Comparison of ENCODE assay signal across 11 cellular contexts in the genomic region with DNA sequence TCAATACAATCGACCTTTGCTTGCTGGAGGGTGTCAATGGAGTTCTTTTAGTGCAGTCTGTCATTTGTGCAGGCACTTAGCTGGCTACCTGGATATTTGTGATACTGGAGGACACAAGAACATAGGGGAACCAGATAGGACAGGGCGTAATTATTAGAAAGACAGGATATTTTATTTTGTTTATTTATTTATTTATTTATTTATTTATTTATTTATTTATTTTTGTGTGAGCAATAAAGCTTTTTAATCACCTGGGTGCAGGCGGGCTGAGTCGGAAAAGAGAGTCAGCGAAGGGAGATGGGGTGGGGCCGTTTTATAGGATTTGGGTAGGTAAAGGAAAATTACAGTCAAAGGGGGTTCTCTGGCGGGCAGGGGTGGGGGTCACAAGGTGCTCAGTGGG. TPM values are rescaled to one million over a fixed set of nuclear protein-coding genes. Genes with fewer than 3 reads are reported as not detected.
DNase-seq lines count a peak whose midpoint lies in the region; ATAC-seq and TF ChIP-seq lines count a peak whose summit lies in the region.
"Not testable (repeated sequence)": the region's sequence is repeated elsewhere in the genome, so short reads cannot be mapped to it uniquely, and the experiment has no call there.
"Had no signal": no experiment of that assay in that cellular context is flagged by ENCODE, and none has a peak within 500 bp of the region (broad histone marks: within the 10 kb centered on the region; RNA-seq: fewer than 3 reads in every experiment).

No MANE protein-coding gene starts in this region.

- not testable (repeated sequence) for H4K5ac ChIP-seq in IMR-90 (ENCODE audit: low read depth, low read length)

- H3K27me3 Mint-ChIP-seq in activated T-helper 1 cell treated with anti-CD3 and anti-CD28 coated beads, Interleukin-12 subunit alpha, Interleukin-12 subunit beta, Interleukin-2, Interleukin-4 antibody, amounts not matched to agents 30 ng/mL and 10 ng/mL and 1 ng/mL, durations not matched to agents 14 hours and 24 hours and 36 hours (ENCODE audit: insufficient read depth); brain; neural crest cell (ENCODE audit: low read depth): not testable (repeated sequence)

- H2AFZ ChIP-seq in IMR-90 (replicated peaks; ENCODE audit: low read length, poor library complexity), result not testable (repeated sequence)

- dilution Hi-C loops in IMR-90 (cut with HindIII; ENCODE audit: low sequenced_read_pairs, unreplicated experiment), result not testable (repeated sequence)

- peaks cover 24% of the 10 kb centered on the region for H4K20me1 ChIP-seq in DOHH2 (ENCODE audit: control insufficient read depth, insufficient read depth, low read depth, low read length)
- H4K20me1 ChIP-seq in IMR-90 (ENCODE audit: insufficient read depth, low read length), result peaks cover 20% of the 10 kb centered on the region

- H3K4me3 ChIP-seq in DOHH2 (ENCODE audit: low read length) (peak overlapping the region; percentile 97), iPS-18a (ENCODE audit: low read length) (peak overlapping the region; percentile 89)
- H3K4me3 ChIP-seq in IMR-90 (ENCODE audit: insufficient read depth, low read depth, low read length); RWPE2 (ENCODE audit: severe bottlenecking): not testable (repeated sequence)

- H4K91ac ChIP-seq in IMR-90 (ENCODE audit: insufficient read depth, low read depth, low read length), result not testable (repeated sequence)

- DNase-seq in IMR-90; RWPE2 (ENCODE audit: low spot score); activated T-helper 1 cell treated with anti-CD3 and anti-CD28 coated beads, Interleukin-12 subunit alpha, Interleukin-12 subunit beta, Interleukin-2, Interleukin-4 antibody, amounts not matched to agents 30 ng/mL and 10 ng/mL and 1 ng/mL, durations not matched to agents 14 hours and 24 hours and 36 hours (ENCODE audit: low spot score); neural crest cell (ENCODE audit: low read depth, low spot score): not testable (repeated sequence)

- H3K18ac ChIP-seq in IMR-90 (ENCODE audit: low read depth, low read length), result peak overlapping the region; percentile 8; the same call in 1 of the 2 replicates

- peak overlapping the region; percentile 41; the same call in 1 of the 2 replicates for H3K23ac ChIP-seq in IMR-90 (ENCODE audit: low read depth, low read length)

- peaks cover 40% of the 10 kb centered on the region for H3K36me3 Mint-ChIP-seq in activated T-helper 1 cell treated with anti-CD3 and anti-CD28 coated beads, Interleukin-12 subunit alpha, Interleukin-12 subunit beta, Interleukin-2, Interleukin-4 antibody, amounts not matched to agents 30 ng/mL and 10 ng/mL and 1 ng/mL, durations not matched to agents 14 hours and 24 hours and 36 hours (ENCODE audit: low read depth)
- H3K36me3 Mint-ChIP-seq in brain, result not testable (repeated sequence)
- H3K36me3 Mint-ChIP-seq in neural crest cell (ENCODE audit: low read depth), result peaks cover 13% of the 10 kb centered on the region

- H2BK20ac ChIP-seq in IMR-90 (ENCODE audit: low read depth, low read length), result not testable (repeated sequence)

- H3K14ac ChIP-seq in IMR-90 (replicated peaks; ENCODE audit: low read depth, low read length), result not testable (repeated sequence)

- H3K4me2 ChIP-seq in DOHH2 (ENCODE audit: low read length), result peak overlapping the region; percentile 93
- not testable (repeated sequence) for H3K4me2 ChIP-seq in IMR-90 (ENCODE audit: low read depth, low read length)

- peak overlapping the region; percentile 6 for H3K4me3 Mint-ChIP-seq in activated T-helper 1 cell treated with anti-CD3 and anti-CD28 coated beads, Interleukin-12 subunit alpha, Interleukin-12 subunit beta, Interleukin-2, Interleukin-4 antibody, amounts not matched to agents 30 ng/mL and 10 ng/mL and 1 ng/mL, durations not matched to agents 14 hours and 24 hours and 36 hours
- H3K4me3 Mint-ChIP-seq in brain, result peak overlapping the region in 4 of 5 experiments; percentile 83 to 88 (median 86)
- peak overlapping the region; percentile 70 for H3K4me3 Mint-ChIP-seq in neural crest cell

- H3K79me1 ChIP-seq in IMR-90 (ENCODE audit: low read depth in 1 of 2, low read length in 2 of 2), result peaks cover 26 to 51% of the 10 kb centered on the region in 2 experiments

- not testable (repeated sequence) for H4K8ac ChIP-seq in IMR-90 (ENCODE audit: low read depth in 2 of 2, low read length in 2 of 2)

- not testable (repeated sequence) for TF ChIP-seq RAD21 in IMR-90 (IDR thresholded peaks at IDR 0.05; ENCODE audit: low read length)

- H2BK5ac ChIP-seq in IMR-90 (ENCODE audit: low read depth, low read length, poor library complexity, severe bottlenecking), result not testable (repeated sequence)

- not testable (repeated sequence) for H3F3A ChIP-seq in DOHH2 (ENCODE audit: control insufficient read depth, insufficient read depth)

- H3K4me1 ChIP-seq in DOHH2 (ENCODE audit: control insufficient read depth, low read length), result peaks cover 39% of the 10 kb centered on the region
- not testable (repeated sequence) for H3K4me1 ChIP-seq in IMR-90 (ENCODE audit: control insufficient read depth, insufficient read depth, low read length)
- peaks cover 20% of the 10 kb centered on the region for H3K4me1 ChIP-seq in RWPE2 (ENCODE audit: insufficient read depth, poor library complexity, severe bottlenecking)
- H3K4me1 ChIP-seq in iPS-18a (ENCODE audit: control insufficient read depth, low read depth, low read length), result peaks cover 12% of the 10 kb centered on the region

- not testable (repeated sequence) for H3K27ac Mint-ChIP-seq in activated T-helper 1 cell treated with anti-CD3 and anti-CD28 coated beads, Interleukin-12 subunit alpha, Interleukin-12 subunit beta, Interleukin-2, Interleukin-4 antibody, amounts not matched to agents 30 ng/mL and 10 ng/mL and 1 ng/mL, durations not matched to agents 14 hours and 24 hours and 36 hours; brain; neural crest cell (ENCODE audit: unreplicated experiment)

- TF ChIP-seq POLR2A in IMR-90 (IDR thresholded peaks at IDR 0.05; ENCODE audit: low read depth, low read length), result not testable (repeated sequence)

- H3K56ac ChIP-seq in IMR-90 (ENCODE audit: extremely low read depth, insufficient read depth, low read length), result not testable (repeated sequence)

- H3K9me2 ChIP-seq in DOHH2 (replicated peaks; ENCODE audit: control insufficient read depth, low read length), result not testable (repeated sequence)

- CTCF ChIA-PET in IMR-90 (lab: Yijun Ruan, JAX), result interaction anchor here (1.1 kb wide), 1 partner anchor 70 kb away, joined by 3 read pairs; no protein-coding TSS in a partner anchor

- H3K36me3 ChIP-seq in DOHH2 (ENCODE audit: control insufficient read depth, low read length) (peaks cover 69% of the 10 kb centered on the region), RWPE2 (ENCODE audit: low read depth) (peaks cover 53% of the 10 kb centered on the region), iPS-18a (ENCODE audit: control insufficient read depth, low read depth, low read length) (peaks cover 22% of the 10 kb centered on the region)
- not testable (repeated sequence) for H3K36me3 ChIP-seq in IMR-90 (ENCODE audit: control insufficient read depth, insufficient read depth, low read length)

- not testable (repeated sequence) for H3K27me3 ChIP-seq in DOHH2 (ENCODE audit: control insufficient read depth, low read length); IMR-90 (ENCODE audit: control insufficient read depth, insufficient read depth, low read length); RWPE2 (ENCODE audit: insufficient read depth, poor library complexity, severe bottlenecking); iPS-18a (ENCODE audit: control insufficient read depth, insufficient read depth, low read length)

- intact Hi-C loops in IMR-90 (cut with micrococcal nuclease), result loop anchor here (5.0 to 10.0 kb wide), 4 partner anchors 192 to 588 kb away; a partner anchor contains a TSS
- intact Hi-C loops in activated T-helper 1 cell treated with anti-CD3 and anti-CD28 coated beads, Interleukin-12 subunit alpha, Interleukin-12 subunit beta, Interleukin-2, Interleukin-4 antibody, amounts not matched to agents 30 ng/mL and 10 ng/mL and 1 ng/mL, durations not matched to agents 14 hours and 24 hours and 36 hours (cut with micrococcal nuclease), result loop anchor here (5.0 to 10.0 kb wide), 5 partner anchors 382 to 1424 kb away; a partner anchor contains a TSS

- H2AK5ac ChIP-seq in IMR-90 (ENCODE audit: low read depth, low read length), result 0 out of 2 replicates have a peak overlapping the region, but pooled peaks have one; percentile 2

- H2BK15ac ChIP-seq in IMR-90 (ENCODE audit: low read depth, low read length), result 0 out of 3 replicates have a peak overlapping the region, but pooled peaks have one; percentile 62

- not testable (repeated sequence) for BruUV-seq in IMR-90 (replicated peaks; lab: Mats Ljungman, UMichigan)

- H3K9me1 ChIP-seq in IMR-90 (ENCODE audit: insufficient read depth, low read length), result not testable (repeated sequence)

- H2AK9ac ChIP-seq in IMR-90 (replicated peaks; ENCODE audit: low read depth, low read length, poor library complexity), result not testable (repeated sequence)

- in situ Hi-C loops in IMR-90 (cut with MboI; ENCODE audit: low sequenced_read_pairs), result loop anchor here (10.0 kb wide), 1 partner anchor 194 kb away; a partner anchor contains a TSS

- not testable (repeated sequence) for ATAC-seq in IMR-90 (ENCODE audit: low read depth); RWPE2 (ENCODE audit: low read depth)

- H3K9ac ChIP-seq in IMR-90 (ENCODE audit: low read depth, low read length); iPS-18a (ENCODE audit: low read length): not testable (repeated sequence)

- H3K9me3 ChIP-seq in DOHH2 (ENCODE audit: control insufficient read depth, insufficient read depth, low read length); IMR-90 (ENCODE audit: control insufficient read depth, insufficient read depth, low read length); RWPE2 (ENCODE audit: severe bottlenecking); iPS-18a (ENCODE audit: control insufficient read depth, low read depth, low read length): not testable (repeated sequence)

- not testable (repeated sequence) for H3K9me3 Mint-ChIP-seq in activated T-helper 1 cell treated with anti-CD3 and anti-CD28 coated beads, Interleukin-12 subunit alpha, Interleukin-12 subunit beta, Interleukin-2, Interleukin-4 antibody, amounts not matched to agents 30 ng/mL and 10 ng/mL and 1 ng/mL, durations not matched to agents 14 hours and 24 hours and 36 hours; brain; neural crest cell

- WGBS in IMR-90 (ENCODE audit: extremely low coverage in 2 of 2, insufficient read length in 1 of 2), 2 experiments, result no CpG with 5 or more reads among the region's 7 CpGs

- H2BK120ac ChIP-seq in IMR-90 (ENCODE audit: low read depth, low read length), result not testable (repeated sequence)

- H3K4ac ChIP-seq in IMR-90 (ENCODE audit: low read depth, low read length), result not testable (repeated sequence)

- POLR2A ChIA-PET in IMR-90 (lab: Charles Lee; ENCODE audit: unreplicated experiment), result not testable (repeated sequence)

- H3K4me1 Mint-ChIP-seq in activated T-helper 1 cell treated with anti-CD3 and anti-CD28 coated beads, Interleukin-12 subunit alpha, Interleukin-12 subunit beta, Interleukin-2, Interleukin-4 antibody, amounts not matched to agents 30 ng/mL and 10 ng/mL and 1 ng/mL, durations not matched to agents 14 hours and 24 hours and 36 hours (ENCODE audit: low read depth), result peaks cover 57% of the 10 kb centered on the region
- H3K4me1 Mint-ChIP-seq in brain (peaks cover 47% of the 10 kb centered on the region), neural crest cell (peaks cover 44% of the 10 kb centered on the region)

- TF ChIP-seq CTCF in DOHH2 (IDR thresholded peaks at IDR 0.05; ENCODE audit: low read depth, low read length, poor library complexity, severe bottlenecking); IMR-90 (conservative IDR thresholded peaks at IDR 0.05; ENCODE audit: low read depth, low read length); RWPE2 (IDR thresholded peaks at IDR 0.05; ENCODE audit: poor library complexity, severe bottlenecking); brain (conservative IDR thresholded peaks at IDR 0.05); neural crest cell (conservative IDR thresholded peaks at IDR 0.05): not testable (repeated sequence)

- H3K79me2 ChIP-seq in DOHH2 (ENCODE audit: control insufficient read depth, low read length), result peaks cover 79% of the 10 kb centered on the region

- not testable (repeated sequence) for H3K27ac ChIP-seq in DOHH2 (ENCODE audit: low read depth, low read length); IMR-90 (ENCODE audit: insufficient read depth, low read length); iPS-18a (ENCODE audit: low read length)
- H3K27ac ChIP-seq in RWPE2 (ENCODE audit: poor library complexity, severe bottlenecking), result peak overlapping the region; percentile 59

RNA-seq across cellular contexts. Expression of a gene that starts 4.0 kb away (rescaled TPM):
- total RNA-seq in IMR-90 (2012; rRNA removed), result 3.8 and 3.9 TPM in 2 replicates
- polyA plus RNA-seq in IMR-90 (2012; rRNA removed), result 2.9 and 3.4 TPM in 2 replicates
- polyA plus RNA-seq in IMR-90 (2012; cell fraction: cytosol; rRNA removed), result 1.9 and 2.2 TPM in 2 replicates
- polyA plus RNA-seq in IMR-90 (2012; cell fraction: nucleus; rRNA removed; ENCODE audit: low replicate concordance), result 1.7 and 2.2 TPM in 2 replicates
- 22.6 and 22.9 TPM in 2 replicates for total RNA-seq in activated T-helper 1 cell treated with anti-CD3 and anti-CD28 coated beads, Interleukin-12 subunit alpha, Interleukin-12 subunit beta, Interleukin-2, Interleukin-4 antibody, amounts not matched to agents 30 ng/mL and 10 ng/mL and 1 ng/mL, durations not matched to agents 14 hours and 24 hours and 36 hours
- polyA plus RNA-seq in brain (ENCODE audit: insufficient read depth, low read depth, low replicate concordance), result 2.4 TPM
- 15.9 and 16.0 TPM in 2 replicates for total RNA-seq in neural crest cell

RNA-seq across cellular contexts. Expression of a gene that starts 33.8 kb away (rescaled TPM):
- total RNA-seq in IMR-90 (2012; rRNA removed) (2.3 and 2.5 TPM in 2 replicates), neural crest cell (16.0 and 20.6 TPM in 2 replicates)
- polyA plus RNA-seq in IMR-90 (2012; rRNA removed) (0.44 and 0.73 TPM in 2 replicates), brain (ENCODE audit: insufficient read depth, low read depth, low replicate concordance) (5.2 TPM)
- polyA plus RNA-seq in IMR-90 (2012; cell fraction: cytosol; rRNA removed), result 0.19 and 0.31 TPM in 2 replicates
- polyA plus RNA-seq in IMR-90 (2012; cell fraction: nucleus; rRNA removed; ENCODE audit: low replicate concordance), result 0.26 and 1.2 TPM in 2 replicates
- not detected in 2 replicates for total RNA-seq in activated T-helper 1 cell treated with anti-CD3 and anti-CD28 coated beads, Interleukin-12 subunit alpha, Interleukin-12 subunit beta, Interleukin-2, Interleukin-4 antibody, amounts not matched to agents 30 ng/mL and 10 ng/mL and 1 ng/mL, durations not matched to agents 14 hours and 24 hours and 36 hours
- total RNA-seq: activated CD4-positive, alpha-beta T cell treated with anti-CD3 and anti-CD28 coated beads, Interleukin-2, amount 10 ng/mL, durations not matched to agents 7 days and 5 days; Daoy; HT1080; natural killer cell had no signal

Comparison
In these comparisons a context has a peak if more than half of its experiments do, and no peak if none do; other contexts are left out.
1. H3K4me3 Mint-ChIP-seq: peak in every context shown above with its lines; median percentile 86 in brain; 70 in neural crest cell; 6 in activated T-helper 1 cell treated with anti-CD3 and anti-CD28 coated beads, Interleukin-12 subunit alpha, Interleukin-12 subunit beta, Interleukin-2, Interleukin-4 antibody, amounts not matched to agents 30 ng/mL and 10 ng/mL and 1 ng/mL, durations not matched to agents 14 hours and 24 hours and 36 hours.